ENCODE assay signal across 25 cellular contexts in the genomic region with DNA sequence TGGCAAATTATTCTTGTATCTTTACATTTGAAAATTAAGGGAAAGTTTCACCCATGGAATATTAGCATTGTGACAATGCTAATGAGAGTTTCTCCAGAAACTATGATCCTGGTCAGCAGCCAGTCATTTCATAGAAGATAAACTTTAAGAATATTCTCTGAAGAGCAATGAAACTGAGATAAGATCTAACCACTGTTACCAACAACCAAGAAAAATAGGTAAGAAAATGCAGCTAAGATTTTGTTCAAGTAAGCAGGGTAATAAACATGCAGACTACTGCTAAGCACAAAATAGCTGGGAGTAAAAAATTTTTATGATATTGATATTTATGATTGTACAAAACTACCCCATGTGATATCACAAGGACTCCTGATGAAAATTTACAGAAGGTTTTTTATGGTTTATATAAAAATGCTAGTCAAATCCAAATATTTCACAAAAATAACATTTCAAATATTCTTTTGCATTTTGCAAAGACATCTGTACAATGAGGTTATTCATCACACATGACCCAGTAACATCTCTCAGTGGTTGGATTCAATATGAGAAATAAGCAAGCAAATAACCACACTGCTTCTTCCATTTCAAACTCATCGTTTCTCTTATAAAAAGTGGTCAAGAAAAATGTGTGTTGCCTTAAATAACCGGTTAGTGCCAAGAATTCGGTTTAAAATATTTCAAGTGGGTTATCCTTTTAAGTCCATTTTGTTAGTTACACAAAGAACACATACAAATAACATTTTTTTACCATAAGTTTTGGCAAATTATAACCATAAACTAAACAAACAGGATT.
A peak's percentile ranks its signal among the peaks of the same experiment; 100 is the strongest.
DNase-seq lines count a peak whose midpoint lies in the region; ATAC-seq, FAIRE-seq and TF ChIP-seq lines count a peak whose summit lies in the region.
"Had no signal": no experiment of that assay in that cellular context is flagged by ENCODE, and none has a peak within 500 bp of the region (broad histone marks: within the 10 kb centered on the region; RNA-seq: fewer than 3 reads in every experiment).

No MANE protein-coding gene starts in this region.

- TSS peak; percentile 12 for BruUV-seq in PC-3 (replicated peaks; lab: Mats Ljungman, UMichigan)

- CTCF ChIA-PET in PC-3 (lab: Charles Lee) = no interaction called here

- H3K27me3 ChIP-seq in PC-3 (ENCODE audit: low read length) = no peaks in the 10 kb centered on the region
- H3K27me3 ChIP-seq: BLaER1 treated with 17β-estradiol and CSF1 and Interleukin-3, amounts not matched to agents 10 nM and 100 nM; brain microvascular endothelial cell; dorsolateral prefrontal cortex; upper lobe of left lung had no signal

- H3K36me3 ChIP-seq in PC-3 (ENCODE audit: low read depth, low read length) = no peaks in the 10 kb centered on the region
- H3K36me3 ChIP-seq: brain microvascular endothelial cell, upper lobe of left lung had no signal

- no peaks in the 10 kb centered on the region for H3F3A ChIP-seq in PC-3 (ENCODE audit: low read length, unreplicated experiment)

- no peak for TF ChIP-seq CTCF in 22Rv1 (IDR thresholded peaks at IDR 0.05)
- no peak for TF ChIP-seq CTCF in C4-2B (conservative IDR thresholded peaks at IDR 0.05)
- no peak for TF ChIP-seq CTCF in PC-3 (conservative IDR thresholded peaks at IDR 0.05; ENCODE audit: low read depth, low read length)

- H3K9me3 ChIP-seq in PC-3 (ENCODE audit: low read length) = no peaks in the 10 kb centered on the region
- H3K9me3 ChIP-seq: BLaER1 treated with 17β-estradiol and CSF1 and Interleukin-3, amounts not matched to agents 10 nM and 100 nM; upper lobe of left lung had no signal

- DNase-seq in PC-3 = no peak
- no peak for DNase-seq in hepatic stellate cell (ENCODE audit: low spot score)
- DNase-seq in H4 (ENCODE audit: low spot score) = no peak
- no peak for DNase-seq in SK-N-DZ (ENCODE audit: low spot score)
- DNase-seq: activated CD4-positive, CD25-positive, alpha-beta regulatory T cell treated with anti-CD3 and anti-CD28 coated beads, Interleukin-2, amount 50 U/mL, for 72 hours; activated CD8-positive, alpha-beta memory T cell treated with anti-CD3 and anti-CD28 coated beads for 24 hours; activated gamma-delta T cell; activated T-cell treated with anti-CD3 and anti-CD28 coated beads, Interleukin-2, amount 50 U/mL, for 1 hour; amniotic stem cell; brain microvascular endothelial cell; DMS 273 treated with DMSO at 0.1 percent for 48 hours; dorsolateral prefrontal cortex; immature natural killer cell; left cardiac atrium; nephron progenitor cell; stimulated activated CD4-positive, alpha-beta T cell treated with anti-CD3 and anti-CD28 coated beads, Interleukin-15, amount 100 ng/mL, for 24 hours; stimulated activated CD4-positive, alpha-beta T cell treated with anti-CD3 and anti-CD28 coated beads, Interleukin-4, amount 100 ng/mL, for 4 hours; upper lobe of left lung had no signal

- FAIRE-seq in endometrium (lab: Jason Lieb, UNC) = peak; percentile 91
- FAIRE-seq: endothelial cell of umbilical vein, TTC549 had no signal

- H3K4me1 ChIP-seq in PC-3 (ENCODE audit: insufficient read depth, low read length) = no peaks in the 10 kb centered on the region
- H3K4me1 ChIP-seq: upper lobe of left lung had no signal

- no peaks in the 10 kb centered on the region for H3K79me2 ChIP-seq in PC-3 (ENCODE audit: low read length)

- POLR2A ChIA-PET in PC-3 (lab: Charles Lee; ENCODE audit: unreplicated experiment) = interaction anchor here (0.5 kb wide), 1 partner anchor 108 kb away, joined by 5 read pairs; no protein-coding TSS in a partner anchor

- no peak overlapping the region for H3K9ac ChIP-seq in PC-3 (ENCODE audit: low read length)
- H3K9ac ChIP-seq: BLaER1 treated with 17β-estradiol and CSF1 and Interleukin-3, amounts not matched to agents 10 nM and 100 nM had no signal

- H3K4me2 ChIP-seq in PC-3 (ENCODE audit: low read length) = peak overlapping the region; percentile 34; the same call in 1 of the 2 replicates
- H3K4me2 ChIP-seq: BLaER1 treated with 17β-estradiol and CSF1 and Interleukin-3, amounts not matched to agents 10 nM and 100 nM had no signal

- no peak overlapping the region for H3K4me3 ChIP-seq in PC-3 (ENCODE audit: low read length)
- H3K4me3 ChIP-seq: BLaER1 treated with 17β-estradiol and CSF1 and Interleukin-3, amounts not matched to agents 10 nM and 100 nM; dorsolateral prefrontal cortex; lung; upper lobe of left lung had no signal

- H2AFZ ChIP-seq in PC-3 (ENCODE audit: low read length) = no peak overlapping the region

- ATAC-seq in PC-3 = no peak
- ATAC-seq: left cardiac atrium had no signal

- H3K27ac ChIP-seq in 22Rv1 (peak overlapping the region; percentile 85), C4-2B (peak overlapping the region; percentile 46), PC-3 (ENCODE audit: low read length) (no peak overlapping the region)
- H3K27ac ChIP-seq: BLaER1 treated with 17β-estradiol and CSF1 and Interleukin-3, amounts not matched to agents 10 nM and 100 nM; brain microvascular endothelial cell; upper lobe of left lung had no signal

- no peaks in the 10 kb centered on the region for H4K20me1 ChIP-seq in PC-3 (ENCODE audit: low read length)

- intact Hi-C loops in PC-3 (cut with micrococcal nuclease) = loop anchor here (5.0 kb wide), 1 partner anchor 101 kb away; no protein-coding TSS in a partner anchor

- H3K9me2 ChIP-seq in PC-3 (replicated peaks; ENCODE audit: low read length) = no peaks in the 10 kb centered on the region
